Comparison of ENCODE assay signal across 16 cellular contexts in the genomic region with DNA sequence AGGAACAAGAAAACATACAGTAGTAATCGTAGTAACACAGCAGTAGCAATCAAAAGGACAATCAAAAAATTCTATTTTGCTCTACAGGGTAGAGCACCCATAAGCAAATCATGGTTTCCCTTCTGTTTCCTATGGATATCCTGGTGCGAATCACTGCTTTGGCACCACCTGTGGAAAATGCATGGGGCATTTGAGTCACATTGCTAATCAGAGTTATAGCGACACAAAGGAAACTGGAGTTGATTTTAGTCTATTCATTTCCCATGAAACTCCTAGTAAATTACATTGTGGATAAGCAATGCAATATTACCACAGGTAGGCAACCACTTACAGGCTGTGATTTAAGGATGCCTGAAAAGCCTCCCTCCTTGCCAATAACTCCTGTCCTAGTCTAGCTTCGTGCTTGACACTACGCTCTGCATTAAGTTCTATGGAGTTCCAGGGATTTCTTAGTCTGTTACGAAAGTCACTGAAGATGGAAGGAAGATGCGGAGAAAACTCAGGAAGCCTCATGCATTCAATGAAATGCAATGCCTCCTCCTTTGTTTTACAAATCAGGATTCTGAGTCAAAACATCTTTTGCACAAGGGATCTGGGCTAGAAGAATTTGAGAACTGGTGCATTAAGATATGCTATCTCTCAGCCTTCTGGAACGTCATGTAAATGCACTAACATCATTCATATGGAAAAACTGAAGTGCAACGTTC.
DNase-seq lines count a peak whose midpoint lies in the region; ATAC-seq lines count a peak whose summit lies in the region.
"Had no signal": no experiment of that assay in that cellular context is flagged by ENCODE, and none has a peak within 500 bp of the region (broad histone marks: within the 10 kb centered on the region; RNA-seq: fewer than 3 reads in every experiment).

No MANE protein-coding gene starts in this region.

- POLR2A ChIA-PET in naive thymus-derived CD4-positive, alpha-beta T cell (lab: Charles Lee): no interaction called here

- no peaks in the 10 kb centered on the region for H3K79me2 ChIP-seq in ACC112 (ENCODE audit: control insufficient read depth, insufficient read depth, low read length, unreplicated experiment)

- H2AFZ ChIP-seq in ACC112 (ENCODE audit: low read length, unreplicated experiment): no peak overlapping the region

- peak; percentile 93 for DNase-seq in dermis blood vessel endothelial cell
- no peak for DNase-seq in NCI-H146 treated with DMSO at 0.1 percent for 48 hours (lab: John Stamatoyannopoulos, UW; ENCODE audit: unreplicated experiment)
- DNase-seq in NCI-H1694 treated with DMSO at 0.1 percent for 48 hours (lab: John Stamatoyannopoulos, UW): no peak
- no peak for DNase-seq in naive thymus-derived CD4-positive, alpha-beta T cell
- DNase-seq in NCI-H226: no peak
- DNase-seq: COR-L47, NCI-H1092 treated with DMSO at 0.1 percent for 48 hours, NCI-H1930, NCI-H524, SIG-M5 had no signal

- H3K4me1 ChIP-seq in ACC112 (ENCODE audit: control insufficient read depth, insufficient read depth, low read length, unreplicated experiment): peaks cover 30% of the 10 kb centered on the region
- peaks cover 40% of the 10 kb centered on the region for H3K4me1 ChIP-seq in HUES64 (ENCODE audit: insufficient read depth, low read length)
- peaks cover 31% of the 10 kb centered on the region for H3K4me1 ChIP-seq in iPS-20b (ENCODE audit: insufficient read depth, low read length)
- no peaks in the 10 kb centered on the region for H3K4me1 ChIP-seq in naive thymus-derived CD4-positive, alpha-beta T cell (ENCODE audit: control insufficient read depth in 2 of 2, insufficient read depth in 2 of 2, low read length in 2 of 2)
- H3K4me1 ChIP-seq: A549 had no signal

- intact Hi-C loops in naive thymus-derived CD4-positive, alpha-beta T cell (cut with micrococcal nuclease): no loop called here

- 46% methylated on average over 8 of the region's 9 CpGs for WGBS in HUES64

- H3K9ac ChIP-seq in HUES64 (ENCODE audit: low read depth, low read length): no peak overlapping the region
- H3K9ac ChIP-seq in iPS-20b (ENCODE audit: low read depth, low read length): peak overlapping the region; percentile 25; the same call in 1 of the 2 replicates
- H3K9ac ChIP-seq: KMS-11 had no signal

- H3K4me1 Mint-ChIP-seq in naive thymus-derived CD4-positive, alpha-beta T cell: peaks cover 0 to 4% (median 0%) of the 10 kb centered on the region in 7 donors

- H3K27ac Mint-ChIP-seq in naive thymus-derived CD4-positive, alpha-beta T cell: no peak overlapping the region
- H3K27ac Mint-ChIP-seq: CD14-positive monocyte had no signal

- H3K27me3 ChIP-seq in ACC112 (ENCODE audit: insufficient read depth, low read length) (no peaks in the 10 kb centered on the region), HUES64 (ENCODE audit: insufficient read depth, low read length) (no peaks in the 10 kb centered on the region), iPS-20b (ENCODE audit: insufficient read depth, low read length) (no peaks in the 10 kb centered on the region; the same call in 1 of the 2 replicates)
- H3K27me3 ChIP-seq in naive thymus-derived CD4-positive, alpha-beta T cell (ENCODE audit: control insufficient read depth in 2 of 2, insufficient read depth in 2 of 2, low read length in 2 of 2): no peaks in the 10 kb centered on the region

- no peak for ATAC-seq in naive thymus-derived CD4-positive, alpha-beta T cell
- ATAC-seq: A549 had no signal

- H3K4me3 ChIP-seq in ACC112 (ENCODE audit: low read depth, low read length) (no peak overlapping the region), HUES64 (ENCODE audit: low read length) (no peak overlapping the region), iPS-20b (ENCODE audit: low read length) (peak overlapping the region; percentile 42)
- no peak overlapping the region for H3K4me3 ChIP-seq in naive thymus-derived CD4-positive, alpha-beta T cell (ENCODE audit: low read length)
- H3K4me3 ChIP-seq: A549 had no signal

- no peaks in the 10 kb centered on the region for H3K36me3 Mint-ChIP-seq in naive thymus-derived CD4-positive, alpha-beta T cell
- H3K36me3 Mint-ChIP-seq: CD14-positive monocyte had no signal

- H3K9me3 Mint-ChIP-seq in naive thymus-derived CD4-positive, alpha-beta T cell: no peaks in the 10 kb centered on the region
- H3K9me3 Mint-ChIP-seq: CD14-positive monocyte had no signal

- peaks cover 5 to 18% (median 12%) of the 10 kb centered on the region in 5 donors for H3K27me3 Mint-ChIP-seq in naive thymus-derived CD4-positive, alpha-beta T cell

- CTCF ChIA-PET in naive thymus-derived CD4-positive, alpha-beta T cell (lab: Charles Lee): no interaction called here

- no peak overlapping the region for H3K4me3 Mint-ChIP-seq in naive thymus-derived CD4-positive, alpha-beta T cell
- H3K4me3 Mint-ChIP-seq: CD14-positive monocyte had no signal

- H3K27ac ChIP-seq in ACC112 (ENCODE audit: low read depth, low read length) (peak overlapping the region; percentile 6; the same call in 1 of the 2 replicates), HUES64 (ENCODE audit: low read depth, low read length) (peak overlapping the region; percentile 62; the same call in 1 of the 2 replicates), iPS-20b (ENCODE audit: low read length) (peak overlapping the region; percentile 25)
- no peak overlapping the region for H3K27ac ChIP-seq in naive thymus-derived CD4-positive, alpha-beta T cell (ENCODE audit: low read depth, low read length)
- H3K27ac ChIP-seq: A549, KMS-11 had no signal

- no peaks in the 10 kb centered on the region for H3K9me3 ChIP-seq in HUES64 (ENCODE audit: insufficient read depth, low read depth, low read length)
- H3K9me3 ChIP-seq in iPS-20b (ENCODE audit: insufficient read depth, low read depth, low read length): no peaks in the 10 kb centered on the region
- no peaks in the 10 kb centered on the region for H3K9me3 ChIP-seq in naive thymus-derived CD4-positive, alpha-beta T cell (ENCODE audit: control insufficient read depth in 2 of 3, low read length in 3 of 3)
- H3K9me3 ChIP-seq: A549 had no signal

- H3K36me3 ChIP-seq in ACC112 (ENCODE audit: insufficient read depth, low read length) (no peaks in the 10 kb centered on the region), HUES64 (ENCODE audit: insufficient read depth, low read length) (no peaks in the 10 kb centered on the region), iPS-20b (ENCODE audit: insufficient read depth, low read depth, low read length) (no peaks in the 10 kb centered on the region)
- no peaks in the 10 kb centered on the region for H3K36me3 ChIP-seq in naive thymus-derived CD4-positive, alpha-beta T cell (ENCODE audit: control insufficient read depth in 2 of 3, insufficient read depth in 3 of 3, low read length in 3 of 3)
